ENCODE assay signal across 15 cellular contexts in genomic region chr9:117777823-117778222, GRCh38.
DNase-seq lines count a peak whose midpoint lies in the region; ATAC-seq and TF ChIP-seq lines count a peak whose summit lies in the region.
"Had no signal": no experiment of that assay in that cellular context is flagged by ENCODE, and none has a peak within 500 bp of the region (broad histone marks: within the 10 kb centered on the region; RNA-seq: fewer than 3 reads in every experiment).

No MANE protein-coding gene starts in this region.

- no peaks in the 10 kb centered on the region for H3K4me1 Mint-ChIP-seq in stimulated activated memory B cell treated with anti-CD40 and anti-IgM and Interleukin-4, amounts not matched to agents 10 μg/mL and 1 μg/mL and 100 μg/mL, for 72 hours
- no peaks in the 10 kb centered on the region for H3K4me1 Mint-ChIP-seq in progenitor cell of endocrine pancreas (ENCODE audit: low read depth)
- peaks cover 6 to 13% (median 9%) of the 10 kb centered on the region in 3 donors for H3K4me1 Mint-ChIP-seq in CD8-positive, alpha-beta memory T cell

- no peak overlapping the region for H3K27ac Mint-ChIP-seq in stimulated activated memory B cell treated with anti-CD40 and anti-IgM and Interleukin-4, amounts not matched to agents 10 μg/mL and 1 μg/mL and 100 μg/mL, for 72 hours
- no peak overlapping the region for H3K27ac Mint-ChIP-seq in progenitor cell of endocrine pancreas
- H3K27ac Mint-ChIP-seq in CD8-positive, alpha-beta memory T cell, result peak overlapping the region in 1 of 8 donors; percentile 19
- H3K27ac Mint-ChIP-seq: activated naive CD4-positive, alpha-beta T cell treated with anti-CD3 and anti-CD28 coated beads, Interleukin-2, amount 50 U/mL, for 72 hours; nephron progenitor cell had no signal

- POLR2A ChIA-PET in CD8-positive, alpha-beta memory T cell (lab: Charles Lee), result no interaction called here

- no peak for TF ChIP-seq CTCF in progenitor cell of endocrine pancreas (IDR thresholded peaks at IDR 0.05; ENCODE audit: unreplicated experiment)

- H3K27me3 ChIP-seq in CD8-positive, alpha-beta memory T cell (ENCODE audit: insufficient read depth, low read length, poor library complexity, severe bottlenecking), result no peaks in the 10 kb centered on the region

- peaks cover 7% of the 10 kb centered on the region for H3K36me3 Mint-ChIP-seq in stimulated activated memory B cell treated with anti-CD40 and anti-IgM and Interleukin-4, amounts not matched to agents 10 μg/mL and 1 μg/mL and 100 μg/mL, for 72 hours
- no peaks in the 10 kb centered on the region for H3K36me3 Mint-ChIP-seq in progenitor cell of endocrine pancreas (ENCODE audit: insufficient read depth)
- no peaks in the 10 kb centered on the region for H3K36me3 Mint-ChIP-seq in CD8-positive, alpha-beta memory T cell
- H3K36me3 Mint-ChIP-seq: activated naive CD4-positive, alpha-beta T cell treated with anti-CD3 and anti-CD28 coated beads, Interleukin-2, amount 50 U/mL, for 72 hours had no signal

- H3K9me3 Mint-ChIP-seq in stimulated activated memory B cell treated with anti-CD40 and anti-IgM and Interleukin-4, amounts not matched to agents 10 μg/mL and 1 μg/mL and 100 μg/mL, for 72 hours, result no peaks in the 10 kb centered on the region
- H3K9me3 Mint-ChIP-seq in progenitor cell of endocrine pancreas (ENCODE audit: low read depth), result no peaks in the 10 kb centered on the region
- H3K9me3 Mint-ChIP-seq in CD8-positive, alpha-beta memory T cell, result no peaks in the 10 kb centered on the region
- H3K9me3 Mint-ChIP-seq: activated naive CD4-positive, alpha-beta T cell treated with anti-CD3 and anti-CD28 coated beads, Interleukin-2, amount 50 U/mL, for 72 hours; nephron progenitor cell had no signal

- DNase-seq in SIG-M5 treated with dmso at 0.1 percent for 504 hours (lab: John Stamatoyannopoulos, UW; ENCODE audit: unreplicated experiment) (peak; percentile 61), SIG-M5 (lab: John Stamatoyannopoulos, UW) (no peak), NOMO-1 (lab: John Stamatoyannopoulos, UW; ENCODE audit: unreplicated experiment in 2 of 2) (peak; percentile 60 to 86), progenitor cell of endocrine pancreas (ENCODE audit: low spot score, unreplicated experiment) (no peak), NK-92 (lab: John Stamatoyannopoulos, UW; ENCODE audit: unreplicated experiment) (no peak)
- no peak for DNase-seq in CD8-positive, alpha-beta memory T cell
- DNase-seq: activated CD4-positive, alpha-beta T cell treated with anti-CD3 and anti-CD28 coated beads, Interleukin-2, amount 50 U/mL, for 48 hours; Kasumi-1; NCI-H526 treated with DMSO at 0.1 percent for 48 hours; nephron progenitor cell; stimulated activated CD4-positive, alpha-beta T cell treated with anti-CD3 and anti-CD28 coated beads, Interleukin-12 subunit alpha, Interleukin-12 subunit beta, amount 100 ng/mL, for 4 hours had no signal

- no peak overlapping the region for H3K4me3 ChIP-seq in CD8-positive, alpha-beta memory T cell (ENCODE audit: low read length)
- H3K4me3 ChIP-seq: A549 had no signal

- CTCF ChIA-PET in CD8-positive, alpha-beta memory T cell (lab: Charles Lee), result no interaction called here

- H3K4me1 ChIP-seq in CD8-positive, alpha-beta memory T cell (ENCODE audit: insufficient read depth, low read length), result no peaks in the 10 kb centered on the region
- H3K4me1 ChIP-seq: A549 had no signal

- H3K36me3 ChIP-seq in CD8-positive, alpha-beta memory T cell (ENCODE audit: insufficient read depth, low read length), result no peaks in the 10 kb centered on the region

- no peak overlapping the region for H3K27ac ChIP-seq in CD8-positive, alpha-beta memory T cell (ENCODE audit: low read depth, low read length)
- H3K27ac ChIP-seq: A549 had no signal

- ATAC-seq in HG02870 (IDR thresholded peaks at IDR 0.05; ENCODE audit: unreplicated experiment), result peak; percentile 55
- peak; percentile 71 for ATAC-seq in stimulated activated memory B cell treated with anti-CD40 and anti-IgM and Interleukin-4, amounts not matched to agents 10 μg/mL and 1 μg/mL and 100 μg/mL, for 72 hours
- ATAC-seq: A549; activated naive CD4-positive, alpha-beta T cell treated with anti-CD3 and anti-CD28 coated beads, Interleukin-2, amount 50 U/mL, for 72 hours had no signal

- peaks cover 19% of the 10 kb centered on the region for H3K27me3 Mint-ChIP-seq in stimulated activated memory B cell treated with anti-CD40 and anti-IgM and Interleukin-4, amounts not matched to agents 10 μg/mL and 1 μg/mL and 100 μg/mL, for 72 hours
- peaks cover 12% of the 10 kb centered on the region for H3K27me3 Mint-ChIP-seq in progenitor cell of endocrine pancreas
- H3K27me3 Mint-ChIP-seq in CD8-positive, alpha-beta memory T cell, result peaks cover 3 to 7% of the 10 kb centered on the region in 2 donors

- no peak overlapping the region for H3K4me3 Mint-ChIP-seq in stimulated activated memory B cell treated with anti-CD40 and anti-IgM and Interleukin-4, amounts not matched to agents 10 μg/mL and 1 μg/mL and 100 μg/mL, for 72 hours
- no peak overlapping the region for H3K4me3 Mint-ChIP-seq in progenitor cell of endocrine pancreas (ENCODE audit: low read depth)
- no peak overlapping the region for H3K4me3 Mint-ChIP-seq in CD8-positive, alpha-beta memory T cell
- H3K4me3 Mint-ChIP-seq: nephron progenitor cell had no signal

- H3K9me3 ChIP-seq in CD8-positive, alpha-beta memory T cell (ENCODE audit: low read length), result no peaks in the 10 kb centered on the region
- H3K9me3 ChIP-seq: A549 had no signal

Comparison
In these comparisons a context has a peak if more than half of its experiments do, and no peak if none do; other contexts are left out.
1. DNase-seq: peak in SIG-M5 treated with dmso at 0.1 percent for 504 hours (single experiment) and NOMO-1 (2 of 2); none in SIG-M5 (single experiment), progenitor cell of endocrine pancreas (single experiment), CD8-positive, alpha-beta memory T cell (0 of 5) and NK-92 (single experiment).